Comparison of ENCODE assay signal across 3 cellular contexts in genomic region chr4:144008602-144009001, GRCh38. TPM values are rescaled to one million over a fixed set of nuclear protein-coding genes. Genes with fewer than 3 reads are reported as not detected.
"Had no signal": no experiment of that assay in that cellular context is flagged by ENCODE, and none has a peak within 500 bp of the region (broad histone marks: within the 10 kb centered on the region; RNA-seq: fewer than 3 reads in every experiment).

No MANE protein-coding gene starts in this region.

RNA-seq across cellular contexts. Expression of gene GYPB, which starts 10.6 kb away (rescaled TPM):
- polyA plus RNA-seq: HepG2, IgD-negative memory B cell, IMR-90 had no signal
